25 cellular contexts compared by ENCODE assay signal in genomic region chr5:79666758-79667157, GRCh38. TPM values are rescaled to one million over a fixed set of nuclear protein-coding genes. Genes with fewer than 3 reads are reported as not detected.
DNase-seq lines count a peak whose midpoint lies in the region; ATAC-seq, FAIRE-seq and TF ChIP-seq lines count a peak whose summit lies in the region.
"Had no signal": no experiment of that assay in that cellular context is flagged by ENCODE, and none has a peak within 500 bp of the region (broad histone marks: within the 10 kb centered on the region; RNA-seq: fewer than 3 reads in every experiment).

No MANE protein-coding gene starts in this region.

- POLR2A ChIA-PET in WTC11 (lab: Charles Lee), result interaction anchor here (0.6 kb wide), 1 partner anchor 22 kb away, joined by 6 read pairs; no protein-coding TSS in a partner anchor

- H3K27ac Mint-ChIP-seq in WTC11, result peak overlapping the region; percentile 48
- H3K27ac Mint-ChIP-seq in progenitor cell of endocrine pancreas, result no peak overlapping the region
- H3K27ac Mint-ChIP-seq: activated naive CD4-positive, alpha-beta T cell treated with anti-CD3 and anti-CD28 coated beads, Interleukin-2, amount 50 U/mL, for 24 hours; B cell had no signal

- no peaks in the 10 kb centered on the region for H3K4me1 ChIP-seq in gastrocnemius medialis
- H3K4me1 ChIP-seq: right lobe of liver, vagina had no signal

- H3K9me3 Mint-ChIP-seq in WTC11 (peaks cover 8% of the 10 kb centered on the region), progenitor cell of endocrine pancreas (ENCODE audit: low read depth) (peaks cover 8% of the 10 kb centered on the region)
- H3K9me3 Mint-ChIP-seq: activated naive CD4-positive, alpha-beta T cell treated with anti-CD3 and anti-CD28 coated beads, Interleukin-2, amount 50 U/mL, for 24 hours; activated T-cell treated with anti-CD3 and anti-CD28 coated beads, Interleukin-2, amount 50 U/mL, for 4 hours had no signal

- no peak for FAIRE-seq in GM12891 (lab: Jason Lieb, UNC)
- FAIRE-seq: astrocyte, colon had no signal

- no peak overlapping the region for H3K4me3 ChIP-seq in gastrocnemius medialis
- H3K4me3 ChIP-seq: right lobe of liver, vagina had no signal

- H3K36me3 Mint-ChIP-seq in WTC11 (peaks cover 30% of the 10 kb centered on the region), progenitor cell of endocrine pancreas (ENCODE audit: insufficient read depth) (peaks cover 21% of the 10 kb centered on the region)

- in situ Hi-C loops in gastrocnemius medialis (cut with MboI; ENCODE audit: low sequenced_read_pairs in 4 of 4), result no loop called here

- intact Hi-C loops in gastrocnemius medialis (cut with DNase I; ENCODE audit: low total_unique reads), result no loop called here

- H3K27me3 Mint-ChIP-seq in WTC11 (ENCODE audit: low read depth) (no peaks in the 10 kb centered on the region), progenitor cell of endocrine pancreas (no peaks in the 10 kb centered on the region)
- H3K27me3 Mint-ChIP-seq: activated naive CD4-positive, alpha-beta T cell treated with anti-CD3 and anti-CD28 coated beads, Interleukin-2, amount 50 U/mL, for 24 hours; B cell had no signal

- no peaks in the 10 kb centered on the region for H3K9me3 ChIP-seq in gastrocnemius medialis
- H3K9me3 ChIP-seq: right lobe of liver, vagina had no signal

- H3K4me3 Mint-ChIP-seq in WTC11, result no peak overlapping the region
- H3K4me3 Mint-ChIP-seq in progenitor cell of endocrine pancreas (ENCODE audit: low read depth), result no peak overlapping the region
- H3K4me3 Mint-ChIP-seq: activated naive CD4-positive, alpha-beta T cell treated with anti-CD3 and anti-CD28 coated beads, Interleukin-2, amount 50 U/mL, for 24 hours; activated T-cell treated with anti-CD3 and anti-CD28 coated beads, Interleukin-2, amount 50 U/mL, for 4 hours; B cell had no signal

- H3K36me3 ChIP-seq in gastrocnemius medialis, result peaks cover 0 to 26% of the 10 kb centered on the region in 2 donors

- no peaks in the 10 kb centered on the region for H3K4me1 Mint-ChIP-seq in WTC11
- no peaks in the 10 kb centered on the region for H3K4me1 Mint-ChIP-seq in progenitor cell of endocrine pancreas (ENCODE audit: low read depth)
- H3K4me1 Mint-ChIP-seq: B cell had no signal

- H3K27ac ChIP-seq in gastrocnemius medialis, result peak overlapping the region in 3 of 4 donors; percentile 2 to 32 (median 11)
- H3K27ac ChIP-seq: right lobe of liver, vagina had no signal

- TF ChIP-seq CTCF in WTC11 (IDR thresholded peaks at IDR 0.05) (no peak), gastrocnemius medialis (IDR thresholded peaks at IDR 0.05 in 4 of 5, conservative IDR thresholded peaks at IDR 0.05 in 1 of 5) (no peak), progenitor cell of endocrine pancreas (IDR thresholded peaks at IDR 0.05; ENCODE audit: unreplicated experiment) (no peak)

- CTCF ChIA-PET in WTC11 (lab: Charles Lee), result interaction anchor here (1.0 to 1.5 kb wide), 3 partner anchors 23 to 212 kb away, joined by 3 to 11 read pairs (median 6); partner anchors contain the start of gene CMYA5

- DNase-seq in DMS79 treated with DMSO at 0.1 percent for 48 hours (lab: John Stamatoyannopoulos, UW), result peak; percentile 1
- DNase-seq in DMS79 (lab: John Stamatoyannopoulos, UW), result no peak
- DNase-seq in WTC11 (ENCODE audit: low spot score), result no peak
- DNase-seq in inferior parietal cortex (ENCODE audit: extremely low spot score), result peak; percentile 4
- no peak for DNase-seq in gastrocnemius medialis
- no peak for DNase-seq in SIG-M5 (lab: John Stamatoyannopoulos, UW)
- no peak for DNase-seq in GM12891 (ENCODE audit: insufficient read length, low spot score)
- no peak for DNase-seq in progenitor cell of endocrine pancreas (ENCODE audit: low spot score, unreplicated experiment)
- DNase-seq: 8988T; activated CD4-positive, CD25-positive, alpha-beta regulatory T cell treated with anti-CD3 and anti-CD28 coated beads, Interleukin-2, amount 50 U/mL, for 72 hours; activated CD8-positive, alpha-beta memory T cell treated with anti-CD3 and anti-CD28 coated beads for 24 hours; activated T-cell treated with anti-CD3 and anti-CD28 coated beads, Interleukin-2, amount 50 U/mL, for 4 hours; head of caudate nucleus; KBM-7; left ventricle myocardium superior; NCI-H1930; NCI-H345; nucleus accumbens; right lobe of liver; T-helper 9 cell had no signal

- TF ChIP-seq POLR2A in gastrocnemius medialis (IDR thresholded peaks at IDR 0.05) (no peak), GM12891 (IDR thresholded peaks at IDR 0.05; ENCODE audit: low read depth, low read length) (no peak)

- ATAC-seq in WTC11 (peak; percentile 46; the same call in 1 of the 2 replicates), gastrocnemius medialis (peak in 1 of 2 donors; percentile 67)
- ATAC-seq: activated T-cell treated with anti-CD3 and anti-CD28 coated beads, Interleukin-2, amount 50 U/mL, for 4 hours; left ventricle myocardium superior had no signal

- H3K27me3 ChIP-seq in gastrocnemius medialis, result no peaks in the 10 kb centered on the region
- H3K27me3 ChIP-seq: right lobe of liver, vagina had no signal

TF ChIP-seq in WTC11, 78 proteins besides CTCF, POLR2A, EP300 and RAD21 (continues in another document):
- TF ChIP-seq CREM (CRISPR knock-in tag; IDR thresholded peaks at IDR 0.05) (no peak), ATF6 (CRISPR knock-in tag; IDR thresholded peaks at IDR 0.05) (no peak), JAZF1 (CRISPR knock-in tag; IDR thresholded peaks at IDR 0.05) (no peak), SMAD4 (CRISPR knock-in tag; IDR thresholded peaks at IDR 0.05) (no peak), MXD4 (CRISPR knock-in tag; IDR thresholded peaks at IDR 0.05; ENCODE audit: borderline replicate concordance) (no peak), NFYB (CRISPR knock-in tag; conservative IDR thresholded peaks at IDR 0.05; ENCODE audit: low read depth) (no peak)

TF ChIP-seq in GM12891, 5 proteins besides CTCF, POLR2A, EP300 and RAD21:
- TF ChIP-seq TAF1 (IDR thresholded peaks at IDR 0.05; ENCODE audit: low read depth, low read length) (no peak), PAX5 (IDR thresholded peaks at IDR 0.05; ENCODE audit: insufficient read depth, low read length, severe bottlenecking) (no peak), POU2F2 (IDR thresholded peaks at IDR 0.05; ENCODE audit: low read depth, low read length) (no peak), POLR2AphosphoS5 (IDR thresholded peaks at IDR 0.05; ENCODE audit: low read depth, low read length) (no peak), SPI1 (IDR thresholded peaks at IDR 0.05; ENCODE audit: low read depth, low read length) (no peak)

RNA-seq across cellular contexts. Expression of gene CMYA5, which starts 22.9 kb away (rescaled TPM):
- total RNA-seq in WTC11 (2021) (0.98 to 1.2 TPM (median 1.1 TPM) in 3 replicates), gastrocnemius medialis (1,000 to 10,000 TPM; 3,049 to 3,867 (median 3,338) TPM), progenitor cell of endocrine pancreas (1.1 and 1.2 TPM in 2 replicates)
- polyA plus RNA-seq in GM12891 (2012; ENCODE audit: low read depth, missing spikeins), result 0.23 TPM

RNA-seq across cellular contexts. Expression of gene TENT2, which starts 54.5 kb away (rescaled TPM):
- total RNA-seq in WTC11 (2021), result 36.9 to 41.0 TPM (median 40.6 TPM) in 3 replicates
- total RNA-seq in gastrocnemius medialis, result 10 to 100 TPM; 17.4 to 66.5 (median 28.4) TPM
- polyA plus RNA-seq in GM12891 (2012; ENCODE audit: low read depth, missing spikeins), result 27.5 TPM
- 74.1 and 77.1 TPM in 2 replicates for total RNA-seq in progenitor cell of endocrine pancreas

Comparison
In these comparisons a context has a peak if more than half of its experiments do, and no peak if none do; other contexts are left out.
1. DNase-seq: peak in DMS79 treated with DMSO at 0.1 percent for 48 hours (single experiment) and inferior parietal cortex (single experiment); none in DMS79 (single experiment), WTC11 (single experiment), gastrocnemius medialis (0 of 2), SIG-M5 (single experiment), GM12891 (single experiment) and progenitor cell of endocrine pancreas (single experiment).
2. RNA of gene CMYA5, which starts 22.9 kb away (total RNA-seq): 3,049 to 3,867 TPM in gastrocnemius medialis; 0.98 to 1.2 TPM in WTC11 and 1.1 to 1.2 TPM in progenitor cell of endocrine pancreas; every median in the first group is over 1,000 times any median in the second.